In the genomic region with DNA sequence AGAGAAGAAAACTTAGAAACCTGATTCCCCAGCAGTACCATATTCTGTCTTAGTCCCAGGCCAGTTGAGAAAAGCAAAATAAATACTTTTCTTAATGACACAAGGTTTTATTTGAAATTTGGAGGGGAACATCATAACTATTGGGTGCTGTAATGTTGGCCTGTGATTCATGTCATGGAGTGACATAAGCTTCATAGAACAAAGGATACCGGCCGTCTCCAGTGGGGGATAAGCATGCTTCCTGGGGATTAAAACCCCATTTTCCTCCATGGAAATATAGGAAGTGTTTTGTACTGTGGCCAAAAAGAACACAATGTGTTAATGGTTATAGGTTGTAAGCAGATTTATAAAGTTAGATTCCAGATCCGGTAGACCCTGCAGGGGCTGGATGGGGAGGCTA, we compare ENCODE assay signal across 26 cellular contexts. TPM values are rescaled to one million over a fixed set of nuclear protein-coding genes. Genes with fewer than 3 reads are reported as not detected.
DNase-seq lines count a peak whose midpoint lies in the region; ATAC-seq and TF ChIP-seq lines count a peak whose summit lies in the region.
"Had no signal": no experiment of that assay in that cellular context is flagged by ENCODE, and none has a peak within 500 bp of the region (broad histone marks: within the 10 kb centered on the region; RNA-seq: fewer than 3 reads in every experiment).

No MANE protein-coding gene starts in this region.

- H3K4me3 ChIP-seq in RWPE2 (ENCODE audit: severe bottlenecking) (no peak overlapping the region), brain microvascular endothelial cell (ENCODE audit: low read depth, low read length) (no peak overlapping the region), tibial nerve (no peak overlapping the region)
- H3K4me3 ChIP-seq in CD8-positive, alpha-beta memory T cell (ENCODE audit: low read length) = no peak overlapping the region
- H3K4me3 ChIP-seq: mucosa of descending colon, neural progenitor cell, psoas muscle, skin epidermis had no signal

- H3K4me1 ChIP-seq in RWPE2 (ENCODE audit: insufficient read depth, poor library complexity, severe bottlenecking) (peaks cover 25% of the 10 kb centered on the region), tibial nerve (peaks cover 0 to 40% (median 12%) of the 10 kb centered on the region in 4 donors)
- H3K4me1 ChIP-seq in CD8-positive, alpha-beta memory T cell (ENCODE audit: insufficient read depth, low read length) = no peaks in the 10 kb centered on the region
- H3K4me1 ChIP-seq: psoas muscle had no signal

- H3K4me3 Mint-ChIP-seq in mesothelial cell of epicardium = no peak overlapping the region
- H3K4me3 Mint-ChIP-seq in CD8-positive, alpha-beta memory T cell = no peak overlapping the region
- H3K4me3 Mint-ChIP-seq: activated T-cell treated with anti-CD3 and anti-CD28 coated beads, Interleukin-2, amount 50 U/mL, for 4 hours; immature natural killer cell; neural progenitor cell; T-helper 2 cell treated with Interferon-gamma antibody and Interleukin-4, amounts not matched to agents 5 μg/mL and 100 μg/mL, for 36 hours had no signal

- TF ChIP-seq EP300 in tibial nerve (IDR thresholded peaks at IDR 0.05) = no peak

- POLR2A ChIA-PET in CD8-positive, alpha-beta memory T cell (lab: Charles Lee) = no interaction called here

- H3K36me3 Mint-ChIP-seq in mesothelial cell of epicardium = peaks cover 40% of the 10 kb centered on the region
- H3K36me3 Mint-ChIP-seq in CD8-positive, alpha-beta memory T cell = peaks cover 0 to 18% (median 5%) of the 10 kb centered on the region in 3 donors

- no peaks in the 10 kb centered on the region for H3K9me3 ChIP-seq in RWPE2 (ENCODE audit: severe bottlenecking)
- no peaks in the 10 kb centered on the region for H3K9me3 ChIP-seq in tibial nerve
- H3K9me3 ChIP-seq in CD8-positive, alpha-beta memory T cell (ENCODE audit: low read length) = no peaks in the 10 kb centered on the region
- H3K9me3 ChIP-seq: mucosa of descending colon, psoas muscle had no signal

- peak overlapping the region; percentile 80 for H3K27ac Mint-ChIP-seq in mesothelial cell of epicardium
- H3K27ac Mint-ChIP-seq in CD8-positive, alpha-beta memory T cell = no peak overlapping the region
- H3K27ac Mint-ChIP-seq: immature natural killer cell; neural progenitor cell; T-helper 2 cell treated with Interferon-gamma antibody and Interleukin-4, amounts not matched to agents 5 μg/mL and 100 μg/mL, for 36 hours had no signal

- peaks cover 91% of the 10 kb centered on the region for H3K36me3 ChIP-seq in RWPE2 (ENCODE audit: low read depth)
- H3K36me3 ChIP-seq in brain microvascular endothelial cell (replicated peaks) = peaks cover 39% of the 10 kb centered on the region
- H3K36me3 ChIP-seq in tibial nerve = peaks cover 0 to 7% (median 0%) of the 10 kb centered on the region in 3 donors
- peaks cover 6% of the 10 kb centered on the region for H3K36me3 ChIP-seq in CD8-positive, alpha-beta memory T cell (ENCODE audit: insufficient read depth, low read length)
- H3K36me3 ChIP-seq: neural progenitor cell had no signal

- ATAC-seq in RWPE2 (ENCODE audit: low read depth) = no peak
- no peak for ATAC-seq in GM18517 (IDR thresholded peaks at IDR 0.05; ENCODE audit: unreplicated experiment)
- ATAC-seq: activated T-cell treated with anti-CD3 and anti-CD28 coated beads, Interleukin-2, amount 50 U/mL, for 4 hours; HepG2; left lobe of liver; mucosa of descending colon; psoas muscle had no signal

- TF ChIP-seq POLR2A in tibial nerve (IDR thresholded peaks at IDR 0.05) = no peak

- in situ Hi-C loops in brain microvascular endothelial cell (cut with HindIII; ENCODE audit: low pct_ligation_motif_present, low sequenced_read_pairs) = loop anchor here (25.0 kb wide), 1 partner anchor 479 kb away; no protein-coding TSS in a partner anchor

- no peaks in the 10 kb centered on the region for H3K27me3 Mint-ChIP-seq in mesothelial cell of epicardium (ENCODE audit: low read depth)
- no peaks in the 10 kb centered on the region for H3K27me3 Mint-ChIP-seq in CD8-positive, alpha-beta memory T cell

- H3K27me3 ChIP-seq in RWPE2 (ENCODE audit: insufficient read depth, poor library complexity, severe bottlenecking) = no peaks in the 10 kb centered on the region
- no peaks in the 10 kb centered on the region for H3K27me3 ChIP-seq in brain microvascular endothelial cell (replicated peaks)
- H3K27me3 ChIP-seq in tibial nerve = no peaks in the 10 kb centered on the region
- H3K27me3 ChIP-seq in CD8-positive, alpha-beta memory T cell (ENCODE audit: insufficient read depth, low read length, poor library complexity, severe bottlenecking) = no peaks in the 10 kb centered on the region
- H3K27me3 ChIP-seq: neural progenitor cell had no signal

- CTCF ChIA-PET in CD8-positive, alpha-beta memory T cell (lab: Charles Lee) = interaction anchor here (2.3 kb wide), 1 partner anchor 9 kb away, joined by 8 read pairs; no protein-coding TSS in a partner anchor

- H3K4me1 Mint-ChIP-seq in mesothelial cell of epicardium = peaks cover 20% of the 10 kb centered on the region
- peaks cover 0 to 5% (median 0%) of the 10 kb centered on the region in 3 donors for H3K4me1 Mint-ChIP-seq in CD8-positive, alpha-beta memory T cell
- H3K4me1 Mint-ChIP-seq: immature natural killer cell had no signal

- H3K27ac ChIP-seq in RWPE2 (ENCODE audit: poor library complexity, severe bottlenecking) (peak overlapping the region; percentile 81), brain microvascular endothelial cell (peak overlapping the region; percentile 94), tibial nerve (peak overlapping the region in 3 of 4 donors; percentile 43 to 90 (median 88))
- H3K27ac ChIP-seq in CD8-positive, alpha-beta memory T cell (ENCODE audit: low read depth, low read length) = no peak overlapping the region
- H3K27ac ChIP-seq: neural progenitor cell, psoas muscle had no signal

- TF ChIP-seq CTCF in RWPE2 (IDR thresholded peaks at IDR 0.05; ENCODE audit: poor library complexity, severe bottlenecking) (no peak), brain microvascular endothelial cell (IDR thresholded peaks at IDR 0.05; ENCODE audit: low read depth, low read length, missing control alignments) (no peak), mesothelial cell of epicardium (IDR thresholded peaks at IDR 0.05; ENCODE audit: unreplicated experiment) (no peak), tibial nerve (IDR thresholded peaks at IDR 0.05) (no peak)

- H3K9me3 Mint-ChIP-seq in mesothelial cell of epicardium = no peaks in the 10 kb centered on the region
- no peaks in the 10 kb centered on the region for H3K9me3 Mint-ChIP-seq in CD8-positive, alpha-beta memory T cell
- H3K9me3 Mint-ChIP-seq: activated T-cell treated with anti-CD3 and anti-CD28 coated beads, Interleukin-2, amount 50 U/mL, for 4 hours; immature natural killer cell; neural progenitor cell; T-helper 2 cell treated with Interferon-gamma antibody and Interleukin-4, amounts not matched to agents 5 μg/mL and 100 μg/mL, for 36 hours had no signal

- no peak for DNase-seq in RWPE2 (ENCODE audit: low spot score)
- DNase-seq in brain microvascular endothelial cell = no peak
- DNase-seq in mesothelial cell of epicardium (ENCODE audit: low spot score in 2 of 2, unreplicated experiment in 2 of 2) = no peak
- DNase-seq in tibial nerve (ENCODE audit: low spot score in 2 of 2) = no peak
- no peak for DNase-seq in CD8-positive, alpha-beta memory T cell
- no peak for DNase-seq in activated naive CD4-positive, alpha-beta T cell (lab: John Stamatoyannopoulos, UW)
- DNase-seq: activated CD4-positive, alpha-beta T cell treated with anti-CD3 and anti-CD28 coated beads for 48 hours; activated naive CD4-positive, alpha-beta T cell treated with Interleukin-2 at 50 U/mL for 16 hours; activated T-cell treated with anti-CD3 and anti-CD28 coated beads, Interleukin-2, amount 50 U/mL, for 4 hours; central memory CD4-positive, alpha-beta T cell; foreskin fibroblast; immature natural killer cell; mucosa of descending colon; NCI-H1092; NCI-H187; NCI-H69; psoas muscle; RPMI8226; stimulated activated CD4-positive, alpha-beta T cell treated with anti-CD3 and anti-CD28 coated beads, Interleukin-2, amount 100 ng/mL, for 24 hours; substantia nigra had no signal

- WGBS in tibial nerve, 2 donors = 58 to 67% methylated on average over 3 of the region's 3 CpGs

RNA-seq across cellular contexts. Expression of gene MTHFD1L, which starts 18.0 kb away (rescaled TPM):
- total RNA-seq in mesothelial cell of epicardium (55.3 to 59.1 TPM (median 55.5 TPM) in 3 replicates), tibial nerve (10 to 100 TPM in 3 of 4 donors, 1 to 10 TPM in 1; 8.4 to 35.1 (median 13.1) TPM)
- total RNA-seq in CD8-positive, alpha-beta memory T cell = 100 to 1,000 TPM; 102 to 108 TPM
- 5.8 TPM for polyA plus RNA-seq in CD8-positive, alpha-beta memory T cell
